ENCODE assay signal across 23 cellular contexts in the genomic region with DNA sequence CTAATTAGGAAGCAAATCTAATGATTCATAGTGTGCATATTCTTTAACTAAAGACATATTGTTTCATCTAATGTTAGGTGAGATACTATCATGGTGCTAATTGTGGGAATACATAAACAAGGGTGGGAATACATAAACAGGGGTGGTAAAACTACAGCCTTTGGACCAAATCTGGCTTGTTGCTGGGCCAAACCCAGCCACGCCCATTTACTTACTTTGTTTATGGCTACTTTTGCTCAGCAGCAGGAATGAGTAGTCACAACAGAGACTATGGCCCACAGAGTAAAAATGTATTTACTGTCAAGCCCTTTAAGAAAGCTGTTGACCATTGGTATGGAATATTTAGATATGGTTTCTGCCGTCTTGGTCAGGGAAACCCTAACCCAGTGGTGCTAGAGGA. TPM values are rescaled to one million over a fixed set of nuclear protein-coding genes. Genes with fewer than 3 reads are reported as not detected.
A peak's percentile ranks its signal among the peaks of the same experiment; 100 is the strongest.
DNase-seq lines count a peak whose midpoint lies in the region; ATAC-seq and TF ChIP-seq lines count a peak whose summit lies in the region.
"Had no signal": no experiment of that assay in that cellular context is flagged by ENCODE, and none has a peak within 500 bp of the region (broad histone marks: within the 10 kb centered on the region; RNA-seq: fewer than 3 reads in every experiment).

No MANE protein-coding gene starts in this region.

- WGBS in transverse colon (ENCODE audit: low coverage in 1 of 2), 2 donors: 73 to 100% methylated on average over 1 to 2 of the region's 2 CpGs
- WGBS in tibial nerve, 2 donors: 90 to 96% methylated on average over 2 of the region's 2 CpGs

- TF ChIP-seq EP300 in transverse colon (IDR thresholded peaks at IDR 0.05; ENCODE audit: low read depth): no peak
- TF ChIP-seq EP300 in tibial nerve (IDR thresholded peaks at IDR 0.05): no peak

- ATAC-seq in mucosa of descending colon (peak; percentile 98), GM18505 (IDR thresholded peaks at IDR 0.05; ENCODE audit: unreplicated experiment) (no peak)
- ATAC-seq: GM12878 had no signal

- peaks cover 20% of the 10 kb centered on the region for H3K9me3 ChIP-seq in iPS-20b (ENCODE audit: insufficient read depth, low read depth, low read length)
- no peaks in the 10 kb centered on the region for H3K9me3 ChIP-seq in mucosa of descending colon
- no peaks in the 10 kb centered on the region for H3K9me3 ChIP-seq in transverse colon
- H3K9me3 ChIP-seq in tibial nerve: peaks cover 0 to 10% (median 2%) of the 10 kb centered on the region in 4 donors
- H3K9me3 ChIP-seq: BE2C had no signal

- H3K4me1 ChIP-seq in iPS-20b (ENCODE audit: insufficient read depth, low read length) (no peaks in the 10 kb centered on the region), mucosa of descending colon (ENCODE audit: low read depth) (no peaks in the 10 kb centered on the region), transverse colon (peaks cover 0 to 3% (median 1%) of the 10 kb centered on the region in 4 donors), tibial nerve (no peaks in the 10 kb centered on the region)
- H3K4me1 ChIP-seq: BE2C, BLaER1 had no signal

- in situ Hi-C loops in transverse colon (cut with MboI; ENCODE audit: low pct_ligation_motif_present in 1 of 4, low pct_unique_long_range_greater_than_20kb in 1 of 4, low sequenced_read_pairs in 3 of 4): no loop called here

- H3K36me3 ChIP-seq in iPS-20b (ENCODE audit: insufficient read depth, low read depth, low read length): peaks cover 47% of the 10 kb centered on the region
- H3K36me3 ChIP-seq in mucosa of descending colon (ENCODE audit: low read depth): no peaks in the 10 kb centered on the region
- H3K36me3 ChIP-seq in transverse colon: peaks cover 0 to 4% (median 0%) of the 10 kb centered on the region in 4 donors
- H3K36me3 ChIP-seq in tibial nerve: peaks cover 0 to 69% (median 0%) of the 10 kb centered on the region in 3 donors

- H3K27me3 ChIP-seq in iPS-20b (ENCODE audit: insufficient read depth, low read length): no peaks in the 10 kb centered on the region
- H3K27me3 ChIP-seq in transverse colon: no peaks in the 10 kb centered on the region
- no peaks in the 10 kb centered on the region for H3K27me3 ChIP-seq in tibial nerve
- H3K27me3 ChIP-seq: BE2C, BLaER1 had no signal

- no peak overlapping the region for H3K9ac ChIP-seq in iPS-20b (ENCODE audit: low read depth, low read length)
- H3K9ac ChIP-seq: BLaER1 had no signal

- DNase-seq in mucosa of descending colon: peak in 1 of 3 donors; percentile 33
- peak; percentile 30 for DNase-seq in transverse colon
- no peak for DNase-seq in tibial nerve (ENCODE audit: low spot score in 2 of 2)
- no peak for DNase-seq in NCI-H146 (lab: John Stamatoyannopoulos, UW)
- DNase-seq: 8988T; ACHN; BE2C; C1 segment of cervical spinal cord; CD4-positive, alpha-beta memory T cell; CD4-positive, CD25-positive, alpha-beta regulatory T cell; CD8-positive, alpha-beta memory T cell; COR-L47; DMS 273 treated with DMSO at 0.1 percent for 48 hours; DMS153; DMS53; DMS79; DND-41; EL; GDM1 had no signal

- peak overlapping the region; percentile 2; the same call in 1 of the 2 replicates for H3K4me3 ChIP-seq in iPS-20b (ENCODE audit: low read length)
- H3K4me3 ChIP-seq in mucosa of descending colon: no peak overlapping the region
- no peak overlapping the region for H3K4me3 ChIP-seq in transverse colon
- H3K4me3 ChIP-seq in tibial nerve: no peak overlapping the region
- H3K4me3 ChIP-seq: BLaER1, GM12878 had no signal

- intact Hi-C loops in mucosa of descending colon (cut with DNase I, micrococcal nuclease) (no loop called here), transverse colon (cut with DNase I; ENCODE audit: low total_unique reads) (no loop called here)

- TF ChIP-seq CTCF in mucosa of descending colon (IDR thresholded peaks at IDR 0.05) (no peak), transverse colon (IDR thresholded peaks at IDR 0.05) (no peak), tibial nerve (IDR thresholded peaks at IDR 0.05) (no peak)

- TF ChIP-seq POLR2A in transverse colon (IDR thresholded peaks at IDR 0.05) (no peak), tibial nerve (IDR thresholded peaks at IDR 0.05) (no peak), GM18505 (IDR thresholded peaks at IDR 0.05; ENCODE audit: borderline replicate concordance, extremely low read depth, insufficient read depth, insufficient read length) (no peak)

- H3K27ac ChIP-seq in iPS-20b (ENCODE audit: low read length) (no peak overlapping the region), transverse colon (peak overlapping the region in 1 of 4 donors; percentile 27), tibial nerve (no peak overlapping the region)
- H3K27ac ChIP-seq: BLaER1 had no signal

RNA-seq across cellular contexts. Expression of gene FAM135A, which starts 31.7 kb away (rescaled TPM):
- 10 to 100 TPM; 42.1 to 63.3 (median 56.3) TPM for total RNA-seq in mucosa of descending colon
- 100 to 1,000 TPM in 1 of 4 donors, 10 to 100 TPM in 3; 38.9 to 115 (median 65.7) TPM for total RNA-seq in transverse colon
- 10 to 100 TPM; 23.7 to 30.8 (median 27.3) TPM for total RNA-seq in tibial nerve
